1 cellular context compared by ENCODE assay signal in the genomic region with DNA sequence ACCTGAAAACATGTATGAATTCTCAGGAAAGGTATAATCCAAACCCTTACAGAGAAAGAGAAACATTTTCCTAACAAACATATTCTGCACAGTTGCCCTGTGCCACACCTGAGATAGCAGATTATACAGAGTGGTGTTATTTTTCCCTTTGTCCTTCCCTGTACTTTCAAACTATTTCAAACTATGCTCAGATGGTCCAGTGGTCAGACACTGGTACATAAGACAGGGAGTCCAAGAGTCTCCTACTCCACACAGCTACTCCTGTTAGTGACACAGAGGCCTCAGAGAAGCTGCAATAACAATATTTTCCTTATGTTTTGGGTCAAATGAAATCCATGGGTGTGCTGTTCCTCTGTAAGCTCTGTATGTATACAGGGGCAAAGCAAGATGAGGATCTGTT.
TF ChIP-seq lines count a peak whose summit lies in the region.

No MANE protein-coding gene starts in this region.

TF ChIP-seq in HepG2, 621 proteins besides CTCF, POLR2A, EP300 and RAD21:
- TF ChIP-seq, protein P1, sequence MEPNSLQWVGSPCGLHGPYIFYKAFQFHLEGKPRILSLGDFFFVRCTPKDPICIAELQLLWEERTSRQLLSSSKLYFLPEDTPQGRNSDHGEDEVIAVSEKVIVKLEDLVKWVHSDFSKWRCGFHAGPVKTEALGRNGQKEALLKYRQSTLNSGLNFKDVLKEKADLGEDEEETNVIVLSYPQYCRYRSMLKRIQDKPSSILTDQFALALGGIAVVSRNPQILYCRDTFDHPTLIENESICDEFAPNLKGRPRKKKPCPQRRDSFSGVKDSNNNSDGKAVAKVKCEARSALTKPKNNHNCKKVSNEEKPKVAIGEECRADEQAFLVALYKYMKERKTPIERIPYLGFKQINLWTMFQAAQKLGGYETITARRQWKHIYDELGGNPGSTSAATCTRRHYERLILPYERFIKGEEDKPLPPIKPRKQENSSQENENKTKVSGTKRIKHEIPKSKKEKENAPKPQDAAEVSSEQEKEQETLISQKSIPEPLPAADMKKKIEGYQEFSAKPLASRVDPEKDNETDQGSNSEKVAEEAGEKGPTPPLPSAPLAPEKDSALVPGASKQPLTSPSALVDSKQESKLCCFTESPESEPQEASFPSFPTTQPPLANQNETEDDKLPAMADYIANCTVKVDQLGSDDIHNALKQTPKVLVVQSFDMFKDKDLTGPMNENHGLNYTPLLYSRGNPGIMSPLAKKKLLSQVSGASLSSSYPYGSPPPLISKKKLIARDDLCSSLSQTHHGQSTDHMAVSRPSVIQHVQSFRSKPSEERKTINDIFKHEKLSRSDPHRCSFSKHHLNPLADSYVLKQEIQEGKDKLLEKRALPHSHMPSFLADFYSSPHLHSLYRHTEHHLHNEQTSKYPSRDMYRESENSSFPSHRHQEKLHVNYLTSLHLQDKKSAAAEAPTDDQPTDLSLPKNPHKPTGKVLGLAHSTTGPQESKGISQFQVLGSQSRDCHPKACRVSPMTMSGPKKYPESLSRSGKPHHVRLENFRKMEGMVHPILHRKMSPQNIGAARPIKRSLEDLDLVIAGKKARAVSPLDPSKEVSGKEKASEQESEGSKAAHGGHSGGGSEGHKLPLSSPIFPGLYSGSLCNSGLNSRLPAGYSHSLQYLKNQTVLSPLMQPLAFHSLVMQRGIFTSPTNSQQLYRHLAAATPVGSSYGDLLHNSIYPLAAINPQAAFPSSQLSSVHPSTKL (CRISPR knock-in tag; IDR thresholded peaks at IDR 0.05) = no peak
- TF ChIP-seq, protein P2, sequence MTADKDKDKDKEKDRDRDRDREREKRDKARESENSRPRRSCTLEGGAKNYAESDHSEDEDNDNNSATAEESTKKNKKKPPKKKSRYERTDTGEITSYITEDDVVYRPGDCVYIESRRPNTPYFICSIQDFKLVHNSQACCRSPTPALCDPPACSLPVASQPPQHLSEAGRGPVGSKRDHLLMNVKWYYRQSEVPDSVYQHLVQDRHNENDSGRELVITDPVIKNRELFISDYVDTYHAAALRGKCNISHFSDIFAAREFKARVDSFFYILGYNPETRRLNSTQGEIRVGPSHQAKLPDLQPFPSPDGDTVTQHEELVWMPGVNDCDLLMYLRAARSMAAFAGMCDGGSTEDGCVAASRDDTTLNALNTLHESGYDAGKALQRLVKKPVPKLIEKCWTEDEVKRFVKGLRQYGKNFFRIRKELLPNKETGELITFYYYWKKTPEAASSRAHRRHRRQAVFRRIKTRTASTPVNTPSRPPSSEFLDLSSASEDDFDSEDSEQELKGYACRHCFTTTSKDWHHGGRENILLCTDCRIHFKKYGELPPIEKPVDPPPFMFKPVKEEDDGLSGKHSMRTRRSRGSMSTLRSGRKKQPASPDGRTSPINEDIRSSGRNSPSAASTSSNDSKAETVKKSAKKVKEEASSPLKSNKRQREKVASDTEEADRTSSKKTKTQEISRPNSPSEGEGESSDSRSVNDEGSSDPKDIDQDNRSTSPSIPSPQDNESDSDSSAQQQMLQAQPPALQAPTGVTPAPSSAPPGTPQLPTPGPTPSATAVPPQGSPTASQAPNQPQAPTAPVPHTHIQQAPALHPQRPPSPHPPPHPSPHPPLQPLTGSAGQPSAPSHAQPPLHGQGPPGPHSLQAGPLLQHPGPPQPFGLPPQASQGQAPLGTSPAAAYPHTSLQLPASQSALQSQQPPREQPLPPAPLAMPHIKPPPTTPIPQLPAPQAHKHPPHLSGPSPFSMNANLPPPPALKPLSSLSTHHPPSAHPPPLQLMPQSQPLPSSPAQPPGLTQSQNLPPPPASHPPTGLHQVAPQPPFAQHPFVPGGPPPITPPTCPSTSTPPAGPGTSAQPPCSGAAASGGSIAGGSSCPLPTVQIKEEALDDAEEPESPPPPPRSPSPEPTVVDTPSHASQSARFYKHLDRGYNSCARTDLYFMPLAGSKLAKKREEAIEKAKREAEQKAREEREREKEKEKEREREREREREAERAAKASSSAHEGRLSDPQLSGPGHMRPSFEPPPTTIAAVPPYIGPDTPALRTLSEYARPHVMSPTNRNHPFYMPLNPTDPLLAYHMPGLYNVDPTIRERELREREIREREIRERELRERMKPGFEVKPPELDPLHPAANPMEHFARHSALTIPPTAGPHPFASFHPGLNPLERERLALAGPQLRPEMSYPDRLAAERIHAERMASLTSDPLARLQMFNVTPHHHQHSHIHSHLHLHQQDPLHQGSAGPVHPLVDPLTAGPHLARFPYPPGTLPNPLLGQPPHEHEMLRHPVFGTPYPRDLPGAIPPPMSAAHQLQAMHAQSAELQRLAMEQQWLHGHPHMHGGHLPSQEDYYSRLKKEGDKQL (CRISPR knock-in tag; IDR thresholded peaks at IDR 0.05; ENCODE audit: low read depth) = no peak
- TF ChIP-seq, protein P3, sequence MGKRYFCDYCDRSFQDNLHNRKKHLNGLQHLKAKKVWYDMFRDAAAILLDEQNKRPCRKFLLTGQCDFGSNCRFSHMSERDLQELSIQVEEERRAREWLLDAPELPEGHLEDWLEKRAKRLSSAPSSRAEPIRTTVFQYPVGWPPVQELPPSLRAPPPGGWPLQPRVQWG (CRISPR knock-in tag; IDR thresholded peaks at IDR 0.05; ENCODE audit: borderline replicate concordance, low read depth) = no peak
- TF ChIP-seq, protein P4, sequence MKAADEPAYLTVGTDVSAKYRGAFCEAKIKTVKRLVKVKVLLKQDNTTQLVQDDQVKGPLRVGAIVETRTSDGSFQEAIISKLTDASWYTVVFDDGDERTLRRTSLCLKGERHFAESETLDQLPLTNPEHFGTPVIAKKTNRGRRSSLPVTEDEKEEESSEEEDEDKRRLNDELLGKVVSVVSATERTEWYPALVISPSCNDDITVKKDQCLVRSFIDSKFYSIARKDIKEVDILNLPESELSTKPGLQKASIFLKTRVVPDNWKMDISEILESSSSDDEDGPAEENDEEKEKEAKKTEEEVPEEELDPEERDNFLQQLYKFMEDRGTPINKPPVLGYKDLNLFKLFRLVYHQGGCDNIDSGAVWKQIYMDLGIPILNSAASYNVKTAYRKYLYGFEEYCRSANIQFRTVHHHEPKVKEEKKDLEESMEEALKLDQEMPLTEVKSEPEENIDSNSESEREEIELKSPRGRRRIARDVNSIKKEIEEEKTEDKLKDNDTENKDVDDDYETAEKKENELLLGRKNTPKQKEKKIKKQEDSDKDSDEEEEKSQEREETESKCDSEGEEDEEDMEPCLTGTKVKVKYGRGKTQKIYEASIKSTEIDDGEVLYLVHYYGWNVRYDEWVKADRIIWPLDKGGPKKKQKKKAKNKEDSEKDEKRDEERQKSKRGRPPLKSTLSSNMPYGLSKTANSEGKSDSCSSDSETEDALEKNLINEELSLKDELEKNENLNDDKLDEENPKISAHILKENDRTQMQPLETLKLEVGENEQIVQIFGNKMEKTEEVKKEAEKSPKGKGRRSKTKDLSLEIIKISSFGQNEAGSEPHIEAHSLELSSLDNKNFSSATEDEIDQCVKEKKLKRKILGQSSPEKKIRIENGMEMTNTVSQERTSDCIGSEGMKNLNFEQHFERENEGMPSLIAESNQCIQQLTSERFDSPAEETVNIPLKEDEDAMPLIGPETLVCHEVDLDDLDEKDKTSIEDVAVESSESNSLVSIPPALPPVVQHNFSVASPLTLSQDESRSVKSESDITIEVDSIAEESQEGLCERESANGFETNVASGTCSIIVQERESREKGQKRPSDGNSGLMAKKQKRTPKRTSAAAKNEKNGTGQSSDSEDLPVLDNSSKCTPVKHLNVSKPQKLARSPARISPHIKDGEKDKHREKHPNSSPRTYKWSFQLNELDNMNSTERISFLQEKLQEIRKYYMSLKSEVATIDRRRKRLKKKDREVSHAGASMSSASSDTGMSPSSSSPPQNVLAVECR (CRISPR knock-in tag; IDR thresholded peaks at IDR 0.05; ENCODE audit: borderline replicate concordance) = no peak
- TF ChIP-seq HDAC6 (IDR thresholded peaks at IDR 0.05; ENCODE audit: low read depth, low read length) (no peak), ASH2L (IDR thresholded peaks at IDR 0.05; ENCODE audit: insufficient read length, low read depth, low read length) (no peak), ELF4 (CRISPR knock-in tag; IDR thresholded peaks at IDR 0.05; ENCODE audit: borderline replicate concordance) (no peak)
